In genomic region chr9:82582693-82583092, GRCh38 we compare ENCODE assay signal across 30 cellular contexts.
"Had no signal": no experiment of that assay in that cellular context is flagged by ENCODE, and none has a peak within 500 bp of the region (broad histone marks: within the 10 kb centered on the region; RNA-seq: fewer than 3 reads in every experiment).

No MANE protein-coding gene starts in this region.

- DNase-seq: activated B cell treated with CpG ODN at 0.5 μM for 24 hours; activated CD4-positive, alpha-beta memory T cell treated with anti-CD3 and anti-CD28 coated beads for 36 hours; activated CD4-positive, alpha-beta T cell treated with anti-CD3 and anti-CD28 coated beads for 1 hour; activated CD4-positive, alpha-beta T cell treated with anti-CD3 and anti-CD28 coated beads, Interleukin-2, amount 10 ng/mL, durations not matched to agents 7 days and 5 days; activated CD8-positive, alpha-beta memory T cell treated with anti-CD3 and anti-CD28 coated beads for 24 hours; activated gamma-delta T cell; activated naive CD4-positive, alpha-beta T cell treated with anti-CD3 and anti-CD28 coated beads for 36 hours; activated T-cell treated with anti-CD3 and anti-CD28 coated beads, Interleukin-2, amount 50 U/mL, for 4 hours; amygdala; cerebellar nuclear complex; MG63; MV-4-11; NCI-H1092 treated with DMSO at 0.1 percent for 48 hours; NCI-H1417 treated with DMSO at 0.1 percent for 48 hours; NCI-H1694; NCI-H2029; NCI-H2107; NCI-H345; NCI-H510A; NCI-H526 treated with DMSO at 0.1 percent for 48 hours; NCI-H82; NK-92 treated with Interleukin-12 subunit alpha and Interleukin-12 subunit beta, amount 100 ng/mL, for 24 hours; Peyer's patch; Right ventricle myocardium superior; T-helper 9 cell had no signal

- H3K27ac Mint-ChIP-seq: activated B cell treated with CpG ODN at 0.5 μM for 24 hours; activated CD4-positive, alpha-beta memory T cell treated with anti-CD3 and anti-CD28 coated beads for 36 hours; activated CD4-positive, alpha-beta T cell treated with anti-CD3 and anti-CD28 coated beads, Interleukin-2, amount 10 ng/mL, durations not matched to agents 7 days and 5 days; activated naive CD4-positive, alpha-beta T cell treated with anti-CD3 and anti-CD28 coated beads for 36 hours; activated naive CD8-positive, alpha-beta T cell; activated T-helper 17 cell treated with anti-CD3 and anti-CD28 coated beads, Interleukin-2, amount 50 U/mL, for 72 hours; T-helper 1 cell treated with Interleukin-12 subunit alpha and Interleukin-12 subunit beta and Interleukin-4 antibody, amounts not matched to agents 30 μg/mL and 1 μg/mL, for 36 hours had no signal

- H3K36me3 ChIP-seq: MG63, Peyer's patch, SJSA1 had no signal

- H3K27me3 Mint-ChIP-seq: activated B cell treated with CpG ODN at 0.5 μM for 24 hours; activated CD4-positive, alpha-beta memory T cell treated with anti-CD3 and anti-CD28 coated beads for 36 hours; activated CD4-positive, alpha-beta T cell treated with anti-CD3 and anti-CD28 coated beads, Interleukin-2, amount 10 ng/mL, durations not matched to agents 7 days and 5 days; activated naive CD8-positive, alpha-beta T cell; activated T-helper 17 cell treated with anti-CD3 and anti-CD28 coated beads, Interleukin-2, amount 50 U/mL, for 72 hours had no signal

- H3K36me3 Mint-ChIP-seq: activated CD4-positive, alpha-beta memory T cell treated with anti-CD3 and anti-CD28 coated beads for 36 hours; activated naive CD8-positive, alpha-beta T cell had no signal

- H3K27me3 ChIP-seq: MG63, Peyer's patch, SJSA1 had no signal

- H3K27ac ChIP-seq: Peyer's patch, RWPE1, SJSA1 had no signal

- H3K4me3 ChIP-seq: MG63, Peyer's patch, SJSA1 had no signal

- H3K9me3 ChIP-seq: MG63, Peyer's patch, SJSA1 had no signal

- H3K4me3 Mint-ChIP-seq: activated B cell treated with CpG ODN at 0.5 μM for 24 hours; activated CD4-positive, alpha-beta memory T cell treated with anti-CD3 and anti-CD28 coated beads for 36 hours; activated CD4-positive, alpha-beta T cell treated with anti-CD3 and anti-CD28 coated beads, Interleukin-2, amount 10 ng/mL, durations not matched to agents 7 days and 5 days; activated naive CD4-positive, alpha-beta T cell treated with anti-CD3 and anti-CD28 coated beads for 36 hours; activated naive CD8-positive, alpha-beta T cell; activated T-cell treated with anti-CD3 and anti-CD28 coated beads, Interleukin-2, amount 50 U/mL, for 4 hours; activated T-helper 17 cell treated with anti-CD3 and anti-CD28 coated beads, Interleukin-2, amount 50 U/mL, for 72 hours; T-helper 1 cell treated with Interleukin-12 subunit alpha and Interleukin-12 subunit beta and Interleukin-4 antibody, amounts not matched to agents 30 μg/mL and 1 μg/mL, for 36 hours had no signal

- ATAC-seq: activated T-cell treated with anti-CD3 and anti-CD28 coated beads, Interleukin-2, amount 50 U/mL, for 4 hours; activated T-helper 17 cell treated with anti-CD3 and anti-CD28 coated beads, Interleukin-2, amount 50 U/mL, for 72 hours had no signal

- H3K4me1 ChIP-seq: Peyer's patch, SJSA1 had no signal

- H3K4me1 Mint-ChIP-seq: activated B cell treated with CpG ODN at 0.5 μM for 24 hours; activated CD4-positive, alpha-beta T cell treated with anti-CD3 and anti-CD28 coated beads, Interleukin-2, amount 10 ng/mL, durations not matched to agents 7 days and 5 days; activated T-helper 17 cell treated with anti-CD3 and anti-CD28 coated beads, Interleukin-2, amount 50 U/mL, for 72 hours had no signal
